13 cellular contexts compared by ENCODE assay signal in genomic region chr17:17833664-17834357, GRCh38. TPM values are rescaled to one million over a fixed set of nuclear protein-coding genes. Genes with fewer than 3 reads are reported as not detected.
DNase-seq lines count a peak whose midpoint lies in the region; ATAC-seq, FAIRE-seq and TF ChIP-seq lines count a peak whose summit lies in the region.
"Had no signal": no experiment of that assay in that cellular context is flagged by ENCODE, and none has a peak within 500 bp of the region (broad histone marks: within the 10 kb centered on the region; RNA-seq: fewer than 3 reads in every experiment).

No MANE protein-coding gene starts in this region.

- POLR2A ChIA-PET in WTC11 (lab: Charles Lee): interaction anchor here (0.7 kb wide), 1 partner anchor 85 kb away, joined by 3 read pairs; no protein-coding TSS in a partner anchor

- CTCF ChIA-PET in WTC11 (lab: Charles Lee): interaction anchor here (0.9 to 1.3 kb wide), 2 partner anchors 21 to 85 kb away, joined by 3 to 4 read pairs; no protein-coding TSS in a partner anchor

- peak overlapping the region; percentile 90 for H3K4me3 Mint-ChIP-seq in stimulated activated naive CD8-positive, alpha-beta T cell treated with anti-CD3 and anti-CD28 coated beads, Interleukin-15, Interleukin-2, amounts not matched to agents 100 ng/mL and 50 ng/mL, for 24 hours
- H3K4me3 Mint-ChIP-seq in WTC11 (no peak overlapping the region), immature natural killer cell (peak overlapping the region in 1 of 5 donors; percentile 6)

- no peak for TF ChIP-seq CTCF in WTC11 (IDR thresholded peaks at IDR 0.05)

- no peak for FAIRE-seq in urothelium cell line (lab: Jason Lieb, UNC)
- FAIRE-seq: D721Med had no signal

- peak overlapping the region; percentile 84 for H3K27ac Mint-ChIP-seq in stimulated activated naive CD8-positive, alpha-beta T cell treated with anti-CD3 and anti-CD28 coated beads, Interleukin-15, Interleukin-2, amounts not matched to agents 100 ng/mL and 50 ng/mL, for 24 hours
- H3K27ac Mint-ChIP-seq in WTC11 (peak overlapping the region; percentile 70), immature natural killer cell (peak overlapping the region in 5 of 6 donors; percentile 35 to 96 (median 90))

- no peak for ATAC-seq in stimulated activated naive CD8-positive, alpha-beta T cell treated with anti-CD3 and anti-CD28 coated beads, Interleukin-15, Interleukin-2, amounts not matched to agents 100 U/mL and 50 U/mL, for 24 hours
- no peak for ATAC-seq in WTC11
- no peak for ATAC-seq in GM21367 (IDR thresholded peaks at IDR 0.05; ENCODE audit: unreplicated experiment)
- ATAC-seq: activated CD4-positive, CD25-positive, alpha-beta regulatory T cell treated with anti-CD3 and anti-CD28 coated beads, Interleukin-2, amount 50 U/mL, for 24 hours; body of pancreas had no signal

- no peak for DNase-seq in stimulated activated naive CD8-positive, alpha-beta T cell treated with anti-CD3 and anti-CD28 coated beads, Interleukin-15, Interleukin-2, amounts not matched to agents 100 U/mL and 50 U/mL, for 24 hours
- DNase-seq in WTC11 (ENCODE audit: low spot score) (no peak), immature natural killer cell (no peak), KG1 (lab: John Stamatoyannopoulos, UW) (no peak), urothelium cell line (ENCODE audit: low spot score) (no peak), hippocampal formation (lab: John Stamatoyannopoulos, UW) (no peak)
- DNase-seq: body of pancreas, NCI-H2081 treated with DMSO at 0.1 percent for 48 hours, posterior cingulate gyrus had no signal

- peaks cover 63% of the 10 kb centered on the region for H3K4me1 Mint-ChIP-seq in stimulated activated naive CD8-positive, alpha-beta T cell treated with anti-CD3 and anti-CD28 coated beads, Interleukin-15, Interleukin-2, amounts not matched to agents 100 ng/mL and 50 ng/mL, for 24 hours (ENCODE audit: low read depth)
- H3K4me1 Mint-ChIP-seq in WTC11: peaks cover 62% of the 10 kb centered on the region
- H3K4me1 Mint-ChIP-seq in immature natural killer cell: peaks cover 30 to 44% of the 10 kb centered on the region in 2 donors

- H3K9me3 Mint-ChIP-seq in stimulated activated naive CD8-positive, alpha-beta T cell treated with anti-CD3 and anti-CD28 coated beads, Interleukin-15, Interleukin-2, amounts not matched to agents 100 ng/mL and 50 ng/mL, for 24 hours: no peaks in the 10 kb centered on the region
- no peaks in the 10 kb centered on the region for H3K9me3 Mint-ChIP-seq in WTC11
- no peaks in the 10 kb centered on the region for H3K9me3 Mint-ChIP-seq in immature natural killer cell

- H3K27me3 Mint-ChIP-seq in stimulated activated naive CD8-positive, alpha-beta T cell treated with anti-CD3 and anti-CD28 coated beads, Interleukin-15, Interleukin-2, amounts not matched to agents 100 ng/mL and 50 ng/mL, for 24 hours: no peaks in the 10 kb centered on the region
- H3K27me3 Mint-ChIP-seq in WTC11 (ENCODE audit: low read depth) (no peaks in the 10 kb centered on the region), immature natural killer cell (ENCODE audit: low read depth in 3 of 3) (peaks cover 19 to 32% (median 22%) of the 10 kb centered on the region in 3 donors)

- peaks cover 29% of the 10 kb centered on the region for H3K36me3 Mint-ChIP-seq in stimulated activated naive CD8-positive, alpha-beta T cell treated with anti-CD3 and anti-CD28 coated beads, Interleukin-15, Interleukin-2, amounts not matched to agents 100 ng/mL and 50 ng/mL, for 24 hours (ENCODE audit: low read depth)
- H3K36me3 Mint-ChIP-seq in WTC11: peaks cover 24% of the 10 kb centered on the region
- H3K36me3 Mint-ChIP-seq in immature natural killer cell: peaks cover 0 to 3% (median 0%) of the 10 kb centered on the region in 3 donors

TF ChIP-seq in WTC11, 78 proteins besides CTCF, POLR2A, EP300 and RAD21:
- TF ChIP-seq ESRRA (CRISPR knock-in tag; IDR thresholded peaks at IDR 0.05; ENCODE audit: borderline replicate concordance) (no peak), SMAD4 (CRISPR knock-in tag; IDR thresholded peaks at IDR 0.05) (no peak), SMAD3 (CRISPR knock-in tag; IDR thresholded peaks at IDR 0.05; ENCODE audit: borderline replicate concordance) (no peak), PRDM15 (CRISPR knock-in tag; IDR thresholded peaks at IDR 0.05) (no peak), JAZF1 (CRISPR knock-in tag; IDR thresholded peaks at IDR 0.05) (no peak), PRRX2 (CRISPR knock-in tag; IDR thresholded peaks at IDR 0.05) (no peak), ZNF219 (CRISPR knock-in tag; IDR thresholded peaks at IDR 0.05; ENCODE audit: borderline replicate concordance) (no peak), USF1 (CRISPR knock-in tag; IDR thresholded peaks at IDR 0.05) (no peak), CREB1 (CRISPR knock-in tag; IDR thresholded peaks at IDR 0.05) (no peak), EMX1 (CRISPR knock-in tag; IDR thresholded peaks at IDR 0.05) (no peak), ZNF423 (CRISPR knock-in tag; IDR thresholded peaks at IDR 0.05) (no peak)
- TF ChIP-seq, protein P1, sequence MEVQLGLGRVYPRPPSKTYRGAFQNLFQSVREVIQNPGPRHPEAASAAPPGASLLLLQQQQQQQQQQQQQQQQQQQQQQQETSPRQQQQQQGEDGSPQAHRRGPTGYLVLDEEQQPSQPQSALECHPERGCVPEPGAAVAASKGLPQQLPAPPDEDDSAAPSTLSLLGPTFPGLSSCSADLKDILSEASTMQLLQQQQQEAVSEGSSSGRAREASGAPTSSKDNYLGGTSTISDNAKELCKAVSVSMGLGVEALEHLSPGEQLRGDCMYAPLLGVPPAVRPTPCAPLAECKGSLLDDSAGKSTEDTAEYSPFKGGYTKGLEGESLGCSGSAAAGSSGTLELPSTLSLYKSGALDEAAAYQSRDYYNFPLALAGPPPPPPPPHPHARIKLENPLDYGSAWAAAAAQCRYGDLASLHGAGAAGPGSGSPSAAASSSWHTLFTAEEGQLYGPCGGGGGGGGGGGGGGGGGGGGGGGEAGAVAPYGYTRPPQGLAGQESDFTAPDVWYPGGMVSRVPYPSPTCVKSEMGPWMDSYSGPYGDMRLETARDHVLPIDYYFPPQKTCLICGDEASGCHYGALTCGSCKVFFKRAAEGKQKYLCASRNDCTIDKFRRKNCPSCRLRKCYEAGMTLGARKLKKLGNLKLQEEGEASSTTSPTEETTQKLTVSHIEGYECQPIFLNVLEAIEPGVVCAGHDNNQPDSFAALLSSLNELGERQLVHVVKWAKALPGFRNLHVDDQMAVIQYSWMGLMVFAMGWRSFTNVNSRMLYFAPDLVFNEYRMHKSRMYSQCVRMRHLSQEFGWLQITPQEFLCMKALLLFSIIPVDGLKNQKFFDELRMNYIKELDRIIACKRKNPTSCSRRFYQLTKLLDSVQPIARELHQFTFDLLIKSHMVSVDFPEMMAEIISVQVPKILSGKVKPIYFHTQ (CRISPR knock-in tag; IDR thresholded peaks at IDR 0.05): no peak
- TF ChIP-seq, protein P2, sequence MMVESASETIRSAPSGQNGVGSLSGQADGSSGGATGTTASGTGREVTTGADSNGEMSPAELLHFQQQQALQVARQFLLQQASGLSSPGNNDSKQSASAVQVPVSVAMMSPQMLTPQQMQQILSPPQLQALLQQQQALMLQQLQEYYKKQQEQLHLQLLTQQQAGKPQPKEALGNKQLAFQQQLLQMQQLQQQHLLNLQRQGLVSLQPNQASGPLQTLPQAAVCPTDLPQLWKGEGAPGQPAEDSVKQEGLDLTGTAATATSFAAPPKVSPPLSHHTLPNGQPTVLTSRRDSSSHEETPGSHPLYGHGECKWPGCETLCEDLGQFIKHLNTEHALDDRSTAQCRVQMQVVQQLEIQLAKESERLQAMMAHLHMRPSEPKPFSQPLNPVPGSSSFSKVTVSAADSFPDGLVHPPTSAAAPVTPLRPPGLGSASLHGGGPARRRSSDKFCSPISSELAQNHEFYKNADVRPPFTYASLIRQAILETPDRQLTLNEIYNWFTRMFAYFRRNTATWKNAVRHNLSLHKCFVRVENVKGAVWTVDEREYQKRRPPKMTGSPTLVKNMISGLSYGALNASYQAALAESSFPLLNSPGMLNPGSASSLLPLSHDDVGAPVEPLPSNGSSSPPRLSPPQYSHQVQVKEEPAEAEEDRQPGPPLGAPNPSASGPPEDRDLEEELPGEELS (CRISPR knock-in tag; IDR thresholded peaks at IDR 0.05): no peak
TF ChIP-seq in WTC11: peak in this region for 0.

RNA-seq across cellular contexts. Expression of gene SREBF1, which starts 3.0 kb away (rescaled TPM):
- 72.3 to 93.7 TPM (median 76.7 TPM) in 3 replicates for total RNA-seq in WTC11 (2021)
- 10 to 100 TPM in 1 of 3 donors, 1 to 10 TPM in 2; 2.9 to 13.4 (median 4.4) TPM for polyA plus RNA-seq in immature natural killer cell
